In the genomic region with DNA sequence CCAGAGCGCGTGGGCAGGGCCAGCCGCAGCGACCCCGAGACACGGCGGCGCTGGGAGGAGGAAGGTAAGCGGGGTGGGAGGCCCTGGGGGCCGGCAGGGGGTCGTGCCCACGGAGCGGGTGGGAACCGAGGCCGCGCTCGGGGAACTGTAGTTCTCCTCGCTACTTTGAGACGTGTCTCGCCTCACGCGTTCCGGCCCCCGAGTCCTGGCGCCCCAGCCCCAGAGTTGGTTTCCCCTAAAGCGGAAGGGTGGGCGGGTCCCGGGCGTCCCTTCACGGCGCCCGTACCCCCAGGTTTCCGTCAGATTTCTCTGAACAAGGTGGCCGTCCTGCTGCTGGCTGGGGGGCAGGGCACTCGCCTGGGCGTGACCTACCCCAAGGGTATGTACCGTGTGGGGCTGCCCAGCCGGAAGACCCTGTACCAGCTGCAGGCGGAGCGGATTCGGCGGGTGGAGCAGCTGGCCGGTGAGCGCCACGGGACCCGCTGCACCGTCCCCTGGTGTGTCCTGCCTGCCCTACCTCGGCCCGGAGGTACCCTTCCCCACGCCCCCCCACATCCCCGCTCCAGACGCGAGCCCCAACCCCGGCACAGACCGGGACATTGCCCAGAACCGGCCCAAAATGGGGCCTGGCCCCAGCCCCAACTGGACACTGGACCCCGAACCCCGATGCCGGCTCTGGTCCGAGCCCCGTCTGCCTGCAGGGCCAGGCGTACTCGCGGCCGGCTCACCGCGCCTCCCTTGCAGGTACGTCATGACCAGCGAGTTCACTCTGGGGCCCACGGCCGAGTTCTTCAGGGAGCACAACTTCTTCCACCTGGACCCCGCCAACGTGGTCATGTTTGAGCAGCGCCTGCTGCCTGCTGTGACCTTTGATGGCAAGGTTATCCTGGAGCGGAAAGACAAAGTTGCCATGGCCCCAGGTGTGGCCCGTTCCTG, we compare ENCODE assay signal across 7 cellular contexts. TPM values are rescaled to one million over a fixed set of nuclear protein-coding genes. Genes with fewer than 3 reads are reported as not detected.
DNase-seq lines count a peak whose midpoint lies in the region; FAIRE-seq and TF ChIP-seq lines count a peak whose summit lies in the region.
"Had no signal": no experiment of that assay in that cellular context is flagged by ENCODE, and none has a peak within 500 bp of the region (broad histone marks: within the 10 kb centered on the region; RNA-seq: fewer than 3 reads in every experiment).

No MANE protein-coding gene starts in this region.

- BruUV-seq in MCF 10A (replicated peaks; lab: Mats Ljungman, UMichigan) = no TSS peak

- H3K4me1 ChIP-seq in ES-I3 (ENCODE audit: insufficient read depth, low read length) = peaks cover 14% of the 10 kb centered on the region
- peaks cover 19% of the 10 kb centered on the region for H3K4me1 ChIP-seq in HUES48 (ENCODE audit: control insufficient read depth, insufficient read depth, low read length)
- peaks cover 7% of the 10 kb centered on the region for H3K4me1 ChIP-seq in neural progenitor cell

- H3K9me3 ChIP-seq in ES-I3 (ENCODE audit: control insufficient read depth, insufficient read depth, low read length) (no peaks in the 10 kb centered on the region), HUES48 (ENCODE audit: control insufficient read depth, insufficient read depth, low read length) (no peaks in the 10 kb centered on the region), neural progenitor cell (ENCODE audit: low read depth) (no peaks in the 10 kb centered on the region)

- H2AFZ ChIP-seq in neural progenitor cell (replicated peaks) = no peak overlapping the region

- H3K4me1 Mint-ChIP-seq in MCF 10A (ENCODE audit: insufficient read depth, unreplicated experiment) = peaks cover 4% of the 10 kb centered on the region
- H3K4me1 Mint-ChIP-seq in neural progenitor cell = peaks cover 8% of the 10 kb centered on the region

- no peaks in the 10 kb centered on the region for H3K79me2 ChIP-seq in neural progenitor cell (ENCODE audit: low read depth)

- H3K9me3 Mint-ChIP-seq in MCF 10A (ENCODE audit: unreplicated experiment) = no peaks in the 10 kb centered on the region
- H3K9me3 Mint-ChIP-seq in neural progenitor cell = no peaks in the 10 kb centered on the region

- H3K36me3 ChIP-seq in ES-I3 (ENCODE audit: insufficient read depth, low read length) = no peaks in the 10 kb centered on the region; the same call in 1 of the 2 replicates
- peaks cover 5% of the 10 kb centered on the region; the same call in 1 of the 2 replicates for H3K36me3 ChIP-seq in HUES48 (ENCODE audit: control insufficient read depth, insufficient read depth, low read length)
- H3K36me3 ChIP-seq in neural progenitor cell = no peaks in the 10 kb centered on the region

- H3K4me3 ChIP-seq in HUES48 (ENCODE audit: low read depth, low read length) (peak overlapping the region; percentile 64), neural progenitor cell (peak overlapping the region; percentile 44)

- H3K36me3 Mint-ChIP-seq in MCF 10A (ENCODE audit: insufficient read depth, unreplicated experiment) = no peaks in the 10 kb centered on the region
- H3K36me3 Mint-ChIP-seq in neural progenitor cell = no peaks in the 10 kb centered on the region

- peak overlapping the region; percentile 64; the same call in 1 of the 2 replicates for H3K9ac ChIP-seq in ES-I3 (ENCODE audit: low read depth, low read length)
- H3K9ac ChIP-seq in HUES48 (ENCODE audit: low read depth, low read length) = no peak overlapping the region
- no peak overlapping the region for H3K9ac ChIP-seq in neural progenitor cell

- H3K27ac ChIP-seq in HUES48 (ENCODE audit: low read depth, low read length) (no peak overlapping the region), neural progenitor cell (no peak overlapping the region)

- H3K27me3 Mint-ChIP-seq in MCF 10A (ENCODE audit: insufficient read depth, unreplicated experiment) (no peaks in the 10 kb centered on the region), neural progenitor cell (ENCODE audit: insufficient read depth, low read depth) (peaks cover 50% of the 10 kb centered on the region)

- intact Hi-C loops in MCF 10A (cut with micrococcal nuclease) = no loop called here

- CTCF ChIA-PET in MCF 10A (lab: Yijun Ruan, JAX) = interaction anchor here (1.4 to 1.6 kb wide), 2 partner anchors 10 to 49 kb away, joined by 3 to 4 read pairs; no protein-coding TSS in a partner anchor

- H3K27me3 ChIP-seq in HUES48 (ENCODE audit: control insufficient read depth, insufficient read depth, low read length) (peaks cover 30% of the 10 kb centered on the region), neural progenitor cell (peaks cover 86% of the 10 kb centered on the region)

- peaks cover 21% of the 10 kb centered on the region for H4K20me1 ChIP-seq in neural progenitor cell (ENCODE audit: low read depth)

- TF ChIP-seq CTCF in MCF 10A (IDR thresholded peaks at IDR 0.05; ENCODE audit: unreplicated experiment) (no peak), neural progenitor cell (IDR thresholded peaks at IDR 0.05) (no peak)

- FAIRE-seq in H54 (lab: Jason Lieb, UNC) = no peak

- peak overlapping the region; percentile 12 for H3K4me3 Mint-ChIP-seq in MCF 10A (ENCODE audit: unreplicated experiment)
- peak overlapping the region; percentile 73 for H3K4me3 Mint-ChIP-seq in neural progenitor cell

- POLR2A ChIA-PET in MCF 10A (lab: Yijun Ruan, JAX) = interaction anchor here (2.4 kb wide), 1 partner anchor 9 kb away, joined by 8 read pairs; the partner anchor contains the start of gene MAN1B1

- H3F3A ChIP-seq in neural progenitor cell (ENCODE audit: low read depth) = peaks cover 20% of the 10 kb centered on the region

- DNase-seq in MCF 10A (ENCODE audit: unreplicated experiment) (no peak), neural progenitor cell (ENCODE audit: low spot score) (peak; percentile 44), H54 (ENCODE audit: insufficient read length, low spot score) (no peak), NCI-H446 treated with DMSO at 0.1 percent for 48 hours (lab: John Stamatoyannopoulos, UW) (no peak)

- peak overlapping the region; percentile 79 for H3K4me2 ChIP-seq in neural progenitor cell

- no peak overlapping the region for H3K27ac Mint-ChIP-seq in MCF 10A (ENCODE audit: low read depth, unreplicated experiment)
- no peak overlapping the region for H3K27ac Mint-ChIP-seq in neural progenitor cell

- TF ChIP-seq POLR2A in H54 (IDR thresholded peaks at IDR 0.05; ENCODE audit: low read depth, low read length) = no peak

RNA-seq across cellular contexts. Expression of gene UAP1L1, which starts 0.7 kb away (rescaled TPM):
- total RNA-seq in MCF 10A (2022) = 1.0 and 3.7 TPM in 2 replicates
- total RNA-seq in neural progenitor cell (ENCODE audit: low replicate concordance) = 0.12 and 0.51 TPM in 2 replicates

RNA-seq across cellular contexts. Expression of gene SAPCD2, which starts 7.7 kb away (rescaled TPM):
- 5.7 and 15.7 TPM in 2 replicates for total RNA-seq in MCF 10A (2022)
- total RNA-seq in neural progenitor cell (ENCODE audit: low replicate concordance) = 5.7 and 27.7 TPM in 2 replicates

RNA-seq across cellular contexts. Expression of gene MAN1B1, which starts 8.8 kb away (rescaled TPM):
- total RNA-seq in MCF 10A (2022) (46.5 and 49.1 TPM in 2 replicates), neural progenitor cell (ENCODE audit: low replicate concordance) (24.6 and 43.5 TPM in 2 replicates)

RNA-seq across cellular contexts. Expression of gene ENTPD2, which starts 24.2 kb away (rescaled TPM):
- total RNA-seq in MCF 10A (2022) (13.4 and 31.5 TPM in 2 replicates), neural progenitor cell (ENCODE audit: low replicate concordance) (not detected in 2 replicates)
- total RNA-seq: RPMI7951 had no signal

RNA-seq across cellular contexts. Expression of gene NPDC1, which starts 32.0 kb away (rescaled TPM):
- total RNA-seq in MCF 10A (2022) (161 and 171 TPM in 2 replicates), neural progenitor cell (ENCODE audit: low replicate concordance) (3.8 and 31.3 TPM in 2 replicates)
